In the genomic region with DNA sequence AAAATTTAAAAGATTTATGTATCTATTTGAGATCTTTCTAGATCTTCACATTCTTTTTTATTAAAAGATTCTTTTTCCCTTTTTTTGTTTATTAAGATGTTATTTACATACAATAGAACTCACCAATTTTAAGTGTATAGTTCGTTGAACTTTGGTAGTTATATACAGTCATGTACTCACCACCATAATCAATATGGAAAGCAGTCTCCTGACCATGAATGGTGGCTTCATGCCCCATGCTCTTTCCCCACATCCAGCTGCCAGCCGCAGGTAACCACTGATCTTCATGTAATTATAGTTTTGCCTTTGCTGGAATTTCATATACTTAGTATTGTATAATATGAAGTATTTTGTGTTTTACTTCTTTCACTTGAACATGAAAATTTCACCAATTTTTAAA, we compare ENCODE assay signal across 11 cellular contexts. TPM values are rescaled to one million over a fixed set of nuclear protein-coding genes. Genes with fewer than 3 reads are reported as not detected.
"Had no signal": no experiment of that assay in that cellular context is flagged by ENCODE, and none has a peak within 500 bp of the region (broad histone marks: within the 10 kb centered on the region; RNA-seq: fewer than 3 reads in every experiment).

No MANE protein-coding gene starts in this region.

- DNase-seq: H7, HFFc6, IMR-90, KBM-7 had no signal

- FAIRE-seq: H1, HTR-8/SVneo had no signal

- H3K27ac ChIP-seq: KMS-11 had no signal

- H3K4me1 Mint-ChIP-seq: GM23338 had no signal

- H3K9me3 ChIP-seq: HAP-1 had no signal

- H3K27ac Mint-ChIP-seq: GM23338, HFFc6 had no signal

- H3K4me3 Mint-ChIP-seq: GM23338, HFFc6 had no signal

- H3K4me2 ChIP-seq: GM23338, KMS-11 had no signal

- H3K4me1 ChIP-seq: HAP-1 had no signal

- H2AFZ ChIP-seq: GM23338 had no signal

- H3K4me3 ChIP-seq: GM23338, HAP-1 had no signal

- ATAC-seq: GM23338, HCT116 had no signal

- H3K36me3 ChIP-seq: HAP-1 had no signal

- H3K9me3 Mint-ChIP-seq: GM23338, HFFc6 had no signal

- H3K9ac ChIP-seq: KMS-11 had no signal

RNA-seq across cellular contexts. Expression of a gene that starts 20.6 kb away (rescaled TPM):
- total RNA-seq: GM23338, H1, H7, HT-29 had no signal
- polyA plus RNA-seq: H1 had no signal
